2 cellular contexts compared by ENCODE assay signal in the genomic region with DNA sequence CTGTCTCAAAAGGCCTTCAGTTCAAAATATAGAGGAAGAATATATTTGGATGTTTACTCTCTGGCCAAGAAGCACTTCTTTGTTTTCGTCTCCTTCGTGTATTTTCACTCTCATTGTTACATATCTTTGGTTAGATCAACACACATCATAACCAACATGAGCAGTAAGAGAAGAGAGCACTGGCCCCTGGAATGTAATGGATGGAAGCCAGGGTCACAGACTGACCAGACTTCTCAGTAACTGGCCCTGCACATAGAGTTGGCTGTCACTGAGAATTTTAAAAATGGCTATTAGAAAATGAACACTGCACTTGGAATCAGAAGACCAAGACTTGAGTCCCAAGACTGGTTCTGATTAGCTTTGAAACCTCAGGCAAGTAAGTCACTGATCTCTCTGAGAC.
TF ChIP-seq lines count a peak whose summit lies in the region.

No MANE protein-coding gene starts in this region.

TF ChIP-seq in SK-N-SH treated with all-trans-retinoic acid at 6 μM for 48 hours, 23 proteins besides CTCF, POLR2A, EP300 and RAD21 (continued from another document):
- TF ChIP-seq, protein P1, sequence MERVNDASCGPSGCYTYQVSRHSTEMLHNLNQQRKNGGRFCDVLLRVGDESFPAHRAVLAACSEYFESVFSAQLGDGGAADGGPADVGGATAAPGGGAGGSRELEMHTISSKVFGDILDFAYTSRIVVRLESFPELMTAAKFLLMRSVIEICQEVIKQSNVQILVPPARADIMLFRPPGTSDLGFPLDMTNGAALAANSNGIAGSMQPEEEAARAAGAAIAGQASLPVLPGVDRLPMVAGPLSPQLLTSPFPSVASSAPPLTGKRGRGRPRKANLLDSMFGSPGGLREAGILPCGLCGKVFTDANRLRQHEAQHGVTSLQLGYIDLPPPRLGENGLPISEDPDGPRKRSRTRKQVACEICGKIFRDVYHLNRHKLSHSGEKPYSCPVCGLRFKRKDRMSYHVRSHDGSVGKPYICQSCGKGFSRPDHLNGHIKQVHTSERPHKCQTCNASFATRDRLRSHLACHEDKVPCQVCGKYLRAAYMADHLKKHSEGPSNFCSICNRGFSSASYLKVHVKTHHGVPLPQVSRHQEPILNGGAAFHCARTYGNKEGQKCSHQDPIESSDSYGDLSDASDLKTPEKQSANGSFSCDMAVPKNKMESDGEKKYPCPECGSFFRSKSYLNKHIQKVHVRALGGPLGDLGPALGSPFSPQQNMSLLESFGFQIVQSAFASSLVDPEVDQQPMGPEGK (CRISPR knock-in tag; IDR thresholded peaks at IDR 0.05; ENCODE audit: borderline replicate concordance): no peak
- no peak for TF ChIP-seq OSR1 (CRISPR knock-in tag; IDR thresholded peaks at IDR 0.05)
- no peak for TF ChIP-seq ISL1 (CRISPR knock-in tag; IDR thresholded peaks at IDR 0.05)
- TF ChIP-seq ARNTL (CRISPR knock-in tag; IDR thresholded peaks at IDR 0.05; ENCODE audit: borderline replicate concordance, low read depth): no peak
- no peak for TF ChIP-seq TOX (CRISPR knock-in tag; IDR thresholded peaks at IDR 0.05; ENCODE audit: borderline replicate concordance)
- no peak for TF ChIP-seq ZFP3 (CRISPR knock-in tag; IDR thresholded peaks at IDR 0.05)
- TF ChIP-seq BACH2 (CRISPR knock-in tag; IDR thresholded peaks at IDR 0.05; ENCODE audit: borderline replicate concordance): no peak
- TF ChIP-seq ZFP30 (CRISPR knock-in tag; IDR thresholded peaks at IDR 0.05): no peak
- TF ChIP-seq, protein P2, sequence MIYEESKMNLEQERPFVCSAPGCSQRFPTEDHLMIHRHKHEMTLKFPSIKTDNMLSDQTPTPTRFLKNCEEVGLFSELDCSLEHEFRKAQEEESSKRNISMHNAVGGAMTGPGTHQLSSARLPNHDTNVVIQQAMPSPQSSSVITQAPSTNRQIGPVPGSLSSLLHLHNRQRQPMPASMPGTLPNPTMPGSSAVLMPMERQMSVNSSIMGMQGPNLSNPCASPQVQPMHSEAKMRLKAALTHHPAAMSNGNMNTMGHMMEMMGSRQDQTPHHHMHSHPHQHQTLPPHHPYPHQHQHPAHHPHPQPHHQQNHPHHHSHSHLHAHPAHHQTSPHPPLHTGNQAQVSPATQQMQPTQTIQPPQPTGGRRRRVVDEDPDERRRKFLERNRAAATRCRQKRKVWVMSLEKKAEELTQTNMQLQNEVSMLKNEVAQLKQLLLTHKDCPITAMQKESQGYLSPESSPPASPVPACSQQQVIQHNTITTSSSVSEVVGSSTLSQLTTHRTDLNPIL (CRISPR knock-in tag; IDR thresholded peaks at IDR 0.05; ENCODE audit: low read depth): no peak
- TF ChIP-seq, protein P3, sequence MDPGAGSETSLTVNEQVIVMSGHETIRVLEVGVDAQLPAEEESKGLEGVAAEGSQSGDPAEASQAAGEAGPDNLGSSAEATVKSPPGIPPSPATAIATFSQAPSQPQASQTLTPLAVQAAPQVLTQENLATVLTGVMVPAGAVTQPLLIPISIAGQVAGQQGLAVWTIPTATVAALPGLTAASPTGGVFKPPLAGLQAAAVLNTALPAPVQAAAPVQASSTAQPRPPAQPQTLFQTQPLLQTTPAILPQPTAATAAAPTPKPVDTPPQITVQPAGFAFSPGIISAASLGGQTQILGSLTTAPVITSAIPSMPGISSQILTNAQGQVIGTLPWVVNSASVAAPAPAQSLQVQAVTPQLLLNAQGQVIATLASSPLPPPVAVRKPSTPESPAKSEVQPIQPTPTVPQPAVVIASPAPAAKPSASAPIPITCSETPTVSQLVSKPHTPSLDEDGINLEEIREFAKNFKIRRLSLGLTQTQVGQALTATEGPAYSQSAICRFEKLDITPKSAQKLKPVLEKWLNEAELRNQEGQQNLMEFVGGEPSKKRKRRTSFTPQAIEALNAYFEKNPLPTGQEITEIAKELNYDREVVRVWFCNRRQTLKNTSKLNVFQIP (CRISPR knock-in tag; IDR thresholded peaks at IDR 0.05; ENCODE audit: borderline replicate concordance, low read depth): no peak
TF ChIP-seq in SK-N-SH treated with all-trans-retinoic acid at 6 μM for 48 hours: peak in this region for 0.

TF ChIP-seq in SK-N-SH, 30 proteins besides CTCF, POLR2A, EP300 and RAD21 (continued from another document):
- TF ChIP-seq YY1 (IDR thresholded peaks at IDR 0.05; ENCODE audit: low read depth) (no peak), FOSL2 (IDR thresholded peaks at IDR 0.05; ENCODE audit: borderline replicate concordance, low read depth) (no peak)
